Comparison of ENCODE assay signal across 21 cellular contexts in genomic region chr3:195822131-195822696, GRCh38. TPM values are rescaled to one million over a fixed set of nuclear protein-coding genes. Genes with fewer than 3 reads are reported as not detected.
DNase-seq lines count a peak whose midpoint lies in the region; FAIRE-seq and TF ChIP-seq lines count a peak whose summit lies in the region.
"Had no signal": no experiment of that assay in that cellular context is flagged by ENCODE, and none has a peak within 500 bp of the region (broad histone marks: within the 10 kb centered on the region; RNA-seq: fewer than 3 reads in every experiment).

No MANE protein-coding gene starts in this region.

- no peaks in the 10 kb centered on the region for H3K79me1 ChIP-seq in H1 (ENCODE audit: low read depth, low read length)

- no peak overlapping the region for H3K23ac ChIP-seq in H1 (ENCODE audit: insufficient read length)

- H3K9me2 ChIP-seq in PC-9 (ENCODE audit: insufficient read depth) = no peaks in the 10 kb centered on the region

- WGBS in H1 (ENCODE audit: extremely low coverage in 1 of 2, insufficient coverage in 1 of 2, insufficient read length in 1 of 2, insufficient replicate concordance in 2 of 2, low coverage in 1 of 2, low lambda C conversion rate in 2 of 2, missing lambda C conversion rate in 1 of 2), 2 experiments = 90% methylated on average over 16 of the region's 16 CpGs; no CpG with 5 or more reads in 1 of the 2 experiments

- no peak overlapping the region for H2BK15ac ChIP-seq in H1 (ENCODE audit: low read length)

- no peaks in the 10 kb centered on the region for H3K27me3 ChIP-seq in PC-9 (ENCODE audit: insufficient read depth, low read depth)
- H3K27me3 ChIP-seq in H1 (replicated peaks in 1 of 4; ENCODE audit: control insufficient read depth in 3 of 4, extremely low read depth in 1 of 4, insufficient read depth in 3 of 4, low read length in 3 of 4) = no peaks in the 10 kb centered on the region
- peaks cover 13% of the 10 kb centered on the region for H3K27me3 ChIP-seq in osteoblast (ENCODE audit: insufficient read depth, low read length)

- H2AK5ac ChIP-seq in H1 (ENCODE audit: low read depth, low read length) = no peak overlapping the region; the same call in 1 of the 2 replicates

- TSS peak; percentile 71 for BruUV-seq in PC-9 (replicated peaks; lab: Mats Ljungman, UMichigan)

- no peak for TF ChIP-seq EP300 in H1 (IDR thresholded peaks at IDR 0.05; ENCODE audit: borderline replicate concordance in 1 of 2, low read depth in 2 of 2, low read length in 2 of 2)

- H2AFZ ChIP-seq in PC-9 (no peak overlapping the region), H1 (ENCODE audit: low read length) (no peak overlapping the region), osteoblast (ENCODE audit: low read length) (no peak overlapping the region)
- H2AFZ ChIP-seq: GM23248 had no signal

- peak overlapping the region; percentile 69 for H3K4me3 ChIP-seq in PC-9
- no peak overlapping the region for H3K4me3 ChIP-seq in H1 (ENCODE audit: extremely low read depth in 1 of 4, insufficient read depth in 2 of 4, low read depth in 3 of 4, low read length in 4 of 4)
- no peak overlapping the region for H3K4me3 ChIP-seq in osteoblast (ENCODE audit: insufficient read depth, low read length)
- H3K4me3 ChIP-seq: GM23248 had no signal

- no peak overlapping the region for H3K18ac ChIP-seq in H1 (ENCODE audit: extremely low read depth, low read length)

- no peak overlapping the region for H3K14ac ChIP-seq in H1 (ENCODE audit: insufficient read length)

- peaks cover 7 to 9% of the 10 kb centered on the region in 2 donors for H3K4me1 Mint-ChIP-seq in immature natural killer cell
- H3K4me1 Mint-ChIP-seq: CD4-positive, alpha-beta memory T cell had no signal

- H3K4me1 ChIP-seq in PC-9 (replicated peaks; ENCODE audit: insufficient read depth) = peaks cover 69% of the 10 kb centered on the region
- no peaks in the 10 kb centered on the region; a peak in 1 of 7 replicates for H3K4me1 ChIP-seq in H1 (replicated peaks in 1 of 4; ENCODE audit: control insufficient read depth in 3 of 4, insufficient read depth in 4 of 4, low read length in 3 of 4)
- no peaks in the 10 kb centered on the region for H3K4me1 ChIP-seq in osteoblast (ENCODE audit: insufficient read depth, low read length)

- peaks cover 0 to 8% (median 4%) of the 10 kb centered on the region in 3 donors for H3K27me3 Mint-ChIP-seq in immature natural killer cell (ENCODE audit: low read depth in 3 of 3)

- POLR2A ChIA-PET in PC-9 (lab: Charles Lee; ENCODE audit: unreplicated experiment) = interaction anchor here (0.6 to 1.2 kb wide), 10 partner anchors 10 to 241 kb away, joined by 3 to 38 read pairs (median 5); no protein-coding TSS in a partner anchor
- POLR2A ChIA-PET in H1 (lab: Charles Lee; ENCODE audit: partially characterized antibody) = interaction anchor here (0.6 to 1.5 kb wide), 3 partner anchors 13 to 88 kb away, joined by 3 to 5 read pairs (median 4); no protein-coding TSS in a partner anchor

- no peak for TF ChIP-seq CTCF in PC-9 (conservative IDR thresholded peaks at IDR 0.05)
- no peak for TF ChIP-seq CTCF in H1 (IDR thresholded peaks at IDR 0.05; ENCODE audit: control extremely low read depth in 1 of 3, insufficient read depth in 1 of 3, low read depth in 1 of 3, low read length in 3 of 3)
- TF ChIP-seq CTCF in osteoblast (IDR thresholded peaks at IDR 0.05; ENCODE audit: extremely low read depth, low read depth, low read length) = no peak

- CTCF ChIA-PET in PC-9 (lab: Charles Lee) (interaction anchor here (0.7 to 0.9 kb wide), 3 partner anchors 19 to 43 kb away, joined by 3 to 7 read pairs (median 3); no protein-coding TSS in a partner anchor), H1 (lab: Charles Lee; ENCODE audit: partially characterized antibody) (interaction anchor here (0.9 to 2.8 kb wide), 8 partner anchors 17 to 72 kb away, joined by 3 to 18 read pairs (median 3); no protein-coding TSS in a partner anchor)

- H4K20me1 ChIP-seq in PC-9 (ENCODE audit: insufficient read depth) (no peaks in the 10 kb centered on the region), H1 (replicated peaks in 1 of 2; ENCODE audit: control insufficient read depth in 1 of 2, insufficient read depth in 2 of 2, low read length in 2 of 2) (no peaks in the 10 kb centered on the region), osteoblast (ENCODE audit: insufficient read depth, low read length) (no peaks in the 10 kb centered on the region)

- no peak overlapping the region for H2BK120ac ChIP-seq in H1 (replicated peaks; ENCODE audit: low read depth, low read length)

- H2BK12ac ChIP-seq in H1 (ENCODE audit: low read depth, low read length) = 0 out of 2 replicates have a peak overlapping the region, but pooled peaks have one; percentile 60

- no peaks in the 10 kb centered on the region for H3K23me2 ChIP-seq in H1 (ENCODE audit: low read depth, low read length)

- no peak overlapping the region for H2BK5ac ChIP-seq in H1 (ENCODE audit: low read depth, low read length)

- no peak overlapping the region for H2BK20ac ChIP-seq in H1 (ENCODE audit: low read length)

- H4K8ac ChIP-seq in H1 (ENCODE audit: extremely low read depth, insufficient read depth, low read length) = no peak overlapping the region

- peaks cover 54% of the 10 kb centered on the region for H3F3A ChIP-seq in PC-9 (ENCODE audit: insufficient read depth, low read depth)

- no peak for FAIRE-seq in H1 (lab: Jason Lieb, UNC)
- FAIRE-seq: G401.6, GM12892, GM19239 had no signal

- H3K9me3 ChIP-seq in PC-9 (ENCODE audit: insufficient read depth, low read depth) = no peaks in the 10 kb centered on the region
- H3K9me3 ChIP-seq in H1 (ENCODE audit: insufficient read depth in 2 of 2, low read depth in 1 of 2, low read length in 1 of 2) = no peaks in the 10 kb centered on the region
- H3K9me3 ChIP-seq in osteoblast (ENCODE audit: low read depth, low read length) = no peaks in the 10 kb centered on the region

- no peak overlapping the region for H3K4ac ChIP-seq in H1 (replicated peaks; ENCODE audit: insufficient read length, low read depth, low read length)

- DNase-seq in PC-9 = peak in 1 of 2 experiments; percentile 65
- DNase-seq in H1 (ENCODE audit: low read depth in 1 of 2, low spot score in 2 of 2) = no peak
- DNase-seq in osteoblast (ENCODE audit: insufficient read length, low spot score, missing footprints) = peak; percentile 72
- no peak for DNase-seq in immature natural killer cell
- no peak for DNase-seq in NCI-H748 treated with DMSO at 0.1 percent for 48 hours (lab: John Stamatoyannopoulos, UW)
- no peak for DNase-seq in NCI-H2171 (lab: John Stamatoyannopoulos, UW)
- DNase-seq: C1 segment of cervical spinal cord; CD4-positive, alpha-beta memory T cell; COR-L47; DMS153; DND-41; GM23248; H9; HFFc6 had no signal

- H3K27ac ChIP-seq in PC-9 (peak overlapping the region; percentile 95), H1 (ENCODE audit: low read depth, low read length) (no peak overlapping the region), osteoblast (ENCODE audit: low read depth, low read length) (no peak overlapping the region)
- H3K27ac ChIP-seq: GM23248 had no signal

- H3K9me3 Mint-ChIP-seq in immature natural killer cell = peaks cover 0 to 1% (median 0%) of the 10 kb centered on the region in 6 donors
- H3K9me3 Mint-ChIP-seq: CD4-positive, alpha-beta memory T cell; H9; HFFc6 had no signal

- no peak overlapping the region for H4K91ac ChIP-seq in H1 (replicated peaks; ENCODE audit: insufficient read length, low read length)

- H3K36me3 ChIP-seq in PC-9 (ENCODE audit: low read depth) = peaks cover 14% of the 10 kb centered on the region
- no peaks in the 10 kb centered on the region for H3K36me3 ChIP-seq in H1 (ENCODE audit: control insufficient read depth in 2 of 4, insufficient read depth in 4 of 4, low read length in 3 of 4)
- H3K36me3 ChIP-seq in osteoblast (ENCODE audit: insufficient read depth, low read length) = no peaks in the 10 kb centered on the region

- no peak for TF ChIP-seq POLR2A in H1 (IDR thresholded peaks at IDR 0.05; ENCODE audit: control extremely low read depth in 1 of 2, low read depth in 2 of 2, low read length in 2 of 2)

- peak overlapping the region in 2 of 6 donors; percentile 1 to 5 for H3K27ac Mint-ChIP-seq in immature natural killer cell
- H3K27ac Mint-ChIP-seq: H9, HFFc6 had no signal

- TF ChIP-seq RAD21 in H1 (IDR thresholded peaks at IDR 0.05 in 1 of 2, conservative IDR thresholded peaks at IDR 0.05 in 1 of 2; ENCODE audit: low read depth in 2 of 2, low read length in 2 of 2) = no peak

- H3K4me2 ChIP-seq in PC-9 (peak overlapping the region; percentile 89), H1 (ENCODE audit: insufficient read depth in 1 of 2, low read depth in 2 of 2, low read length in 2 of 2) (no peak overlapping the region), osteoblast (ENCODE audit: insufficient read depth, low read length) (no peak overlapping the region)

- no peak overlapping the region for H3K56ac ChIP-seq in H1 (replicated peaks; ENCODE audit: insufficient read length, low read depth, low read length)

- no peak overlapping the region for H3K9ac ChIP-seq in H1 (replicated peaks in 1 of 4; ENCODE audit: extremely low read depth in 1 of 4, low read depth in 3 of 4, low read length in 3 of 4)
- H3K9ac ChIP-seq: GM23248 had no signal

- no peaks in the 10 kb centered on the region for H3K36me3 Mint-ChIP-seq in immature natural killer cell
- H3K36me3 Mint-ChIP-seq: CD4-positive, alpha-beta memory T cell had no signal

- no peak overlapping the region for H3K4me3 Mint-ChIP-seq in immature natural killer cell
- H3K4me3 Mint-ChIP-seq: CD4-positive, alpha-beta memory T cell; H9; HFFc6 had no signal

- peaks cover 44% of the 10 kb centered on the region for H3K79me2 ChIP-seq in PC-9 (ENCODE audit: low read depth)
- H3K79me2 ChIP-seq in H1 (ENCODE audit: control insufficient read depth in 1 of 2, insufficient read depth in 2 of 2, low read length in 2 of 2) = no peaks in the 10 kb centered on the region
- no peaks in the 10 kb centered on the region for H3K79me2 ChIP-seq in osteoblast (ENCODE audit: insufficient read depth, low read length)

- no peak overlapping the region for H4K5ac ChIP-seq in H1 (ENCODE audit: insufficient read length, low read depth, low read length)

- intact Hi-C loops in PC-9 (cut with micrococcal nuclease; ENCODE audit: unreplicated experiment) = no loop called here

TF ChIP-seq in H1, 55 proteins besides CTCF, POLR2A, EP300 and RAD21 (continues in another document):
- no peak for TF ChIP-seq CHD1 (IDR thresholded peaks at IDR 0.05; ENCODE audit: low read depth, low read length)
- TF ChIP-seq TAF7 (optimal IDR thresholded peaks at IDR 0.05; ENCODE audit: borderline replicate concordance, low read depth, low read length) = no peak

RNA-seq across cellular contexts. Expression of gene MUC4, which starts 10.5 kb away (rescaled TPM):
- 63.7 and 84.4 TPM in 2 replicates for total RNA-seq in PC-9 (2021)
- total RNA-seq in H1 (2021; fragmentation: NEBNext Ultra II Directional; extraction: Animal tissue kit (Norgen Biotek cat#: 25700)) = 1.4 and 2.0 TPM in 2 replicates
- 0.89 and 2.0 TPM in 2 replicates for polyA plus RNA-seq in H1 (2011; rRNA removed)
- 0.94 TPM for polyA plus RNA-seq in H1 (2011; cell fraction: cytosol; rRNA removed)
- 5.4 TPM for polyA plus RNA-seq in H1 (2011; cell fraction: nucleus; rRNA removed)
- polyA plus RNA-seq in H1 (2012, experiment 1 of 2) = 1.1 to 1.8 TPM (median 1.6 TPM) in 4 replicates
- polyA plus RNA-seq in H1 (2012, experiment 2 of 2) = 0.34 TPM
- polyA plus RNA-seq in H1 (2013, experiment 1 of 2) = 0.83 TPM
- 0.59 TPM for polyA plus RNA-seq in H1 (2013, experiment 2 of 2)
- polyA minus RNA-seq in H1 (2011; rRNA and poly(A)+ RNA removed) = 0.98 and 2.0 TPM in 2 replicates
- 1.0 TPM for polyA minus RNA-seq in H1 (2011; cell fraction: cytosol; rRNA and poly(A)+ RNA removed)
- 2.8 TPM for polyA minus RNA-seq in H1 (2011; cell fraction: nucleus; rRNA and poly(A)+ RNA removed)
- not detected in 2 replicates for total RNA-seq in osteoblast
- polyA plus RNA-seq in immature natural killer cell = under 1 TPM in 1 of 3 donors, not detected in 2; 0.06 TPM
- total RNA-seq: A172; A673; CD4-positive, alpha-beta memory T cell; GM23248; H4; HFFc6 had no signal
- polyA plus RNA-seq: BJ; CD4-positive, alpha-beta memory T cell; GM23248 had no signal

Comparison
In these comparisons a context has a peak if more than half of its experiments do, and no peak if none do; other contexts are left out.
1. RNA of gene MUC4, which starts 10.5 kb away (total RNA-seq): 63.7 to 84.4 TPM in PC-9; 1.4 to 2.0 TPM in H1 and not detected in osteoblast; every median in the first group is over 10 times any median in the second.